ENCODE assay signal across 8 cellular contexts in genomic region chr5:80141681-80142080, GRCh38.
DNase-seq lines count a peak whose midpoint lies in the region; ATAC-seq and TF ChIP-seq lines count a peak whose summit lies in the region.

No MANE protein-coding gene starts in this region.

- WGBS in adrenal gland, 4 donors = 29 to 43% (median 33%) methylated on average over 3 of the region's 3 CpGs

- no peaks in the 10 kb centered on the region for H3K27me3 ChIP-seq in adrenal gland
- no peaks in the 10 kb centered on the region for H3K27me3 ChIP-seq in lower lobe of right lung (ENCODE audit: low read depth)
- no peaks in the 10 kb centered on the region for H3K27me3 ChIP-seq in H7 (ENCODE audit: control insufficient read depth, insufficient read depth, low read length)

- H3K27me3 Mint-ChIP-seq in activated CD4-positive, alpha-beta T cell treated with anti-CD3 and anti-CD28 coated beads, Interleukin-2, amount 10 ng/mL, durations not matched to agents 24 days and 14 days = no peaks in the 10 kb centered on the region

- H3K36me3 ChIP-seq in adrenal gland (replicated peaks in 1 of 2) (peaks cover 0 to 29% of the 10 kb centered on the region in 2 donors), lower lobe of right lung (peaks cover 28% of the 10 kb centered on the region), H7 (replicated peaks; ENCODE audit: control insufficient read depth, insufficient read depth, low read length) (peaks cover 5% of the 10 kb centered on the region)

- H3K27ac ChIP-seq in adrenal gland (peak overlapping the region; percentile 59 to 94 (median 88)), lower lobe of right lung (peak overlapping the region; percentile 83), temporal lobe (ENCODE audit: low read depth, low read length) (peak overlapping the region; percentile 20)

- peaks cover 39% of the 10 kb centered on the region for H3K36me3 Mint-ChIP-seq in activated CD4-positive, alpha-beta T cell treated with anti-CD3 and anti-CD28 coated beads, Interleukin-2, amount 10 ng/mL, durations not matched to agents 24 days and 14 days (ENCODE audit: low read depth)

- ATAC-seq in lower lobe of right lung = peak; percentile 60 to 62
- no peak for ATAC-seq in GM18519 (IDR thresholded peaks at IDR 0.05; ENCODE audit: low FRiP score, unreplicated experiment)

- no peak for TF ChIP-seq CTCF in adrenal gland (IDR thresholded peaks at IDR 0.05)
- no peak for TF ChIP-seq CTCF in lower lobe of right lung (IDR thresholded peaks at IDR 0.05)

- H3K4me1 ChIP-seq in adrenal gland (replicated peaks in 1 of 2) = peaks cover 21 to 33% of the 10 kb centered on the region in 2 donors
- peaks cover 43% of the 10 kb centered on the region for H3K4me1 ChIP-seq in lower lobe of right lung

- no peak for TF ChIP-seq POLR2A in adrenal gland (IDR thresholded peaks at IDR 0.05)

- intact Hi-C loops in activated CD4-positive, alpha-beta T cell treated with anti-CD3 and anti-CD28 coated beads, Interleukin-2, amount 10 ng/mL, durations not matched to agents 24 days and 14 days (cut with micrococcal nuclease) = no loop called here
- intact Hi-C loops in adrenal gland (cut with DNase I) (no loop called here), lower lobe of right lung (cut with DNase I) (no loop called here)

- peak overlapping the region; percentile 84 for H3K27ac Mint-ChIP-seq in activated CD4-positive, alpha-beta T cell treated with anti-CD3 and anti-CD28 coated beads, Interleukin-2, amount 10 ng/mL, durations not matched to agents 24 days and 14 days

- peaks cover 47% of the 10 kb centered on the region for H3K4me1 Mint-ChIP-seq in activated CD4-positive, alpha-beta T cell treated with anti-CD3 and anti-CD28 coated beads, Interleukin-2, amount 10 ng/mL, durations not matched to agents 24 days and 14 days

- H3K9me3 ChIP-seq in adrenal gland (replicated peaks in 1 of 3) (no peaks in the 10 kb centered on the region), lower lobe of right lung (no peaks in the 10 kb centered on the region)

- H3K4me3 ChIP-seq in adrenal gland = no peak overlapping the region
- no peak overlapping the region for H3K4me3 ChIP-seq in lower lobe of right lung
- H3K4me3 ChIP-seq in H7 (ENCODE audit: insufficient read depth, low read depth, low read length) = no peak overlapping the region

- no peak for DNase-seq in activated CD4-positive, alpha-beta T cell treated with anti-CD3 and anti-CD28 coated beads, Interleukin-2, amount 10 ng/mL, durations not matched to agents 24 days and 14 days
- no peak for DNase-seq in activated CD4-positive, alpha-beta T cell treated with anti-CD3 and anti-CD28 coated beads, Interleukin-2, amount 50 U/mL, for 48 hours
- DNase-seq in adrenal gland (no peak), lower lobe of right lung (no peak), H7 (no peak), NCI-H1417 (lab: John Stamatoyannopoulos, UW) (no peak)

- H3K4me3 Mint-ChIP-seq in activated CD4-positive, alpha-beta T cell treated with anti-CD3 and anti-CD28 coated beads, Interleukin-2, amount 10 ng/mL, durations not matched to agents 24 days and 14 days = no peak overlapping the region

- no peaks in the 10 kb centered on the region for H3K9me3 Mint-ChIP-seq in activated CD4-positive, alpha-beta T cell treated with anti-CD3 and anti-CD28 coated beads, Interleukin-2, amount 10 ng/mL, durations not matched to agents 24 days and 14 days

Comparison
In these comparisons a context has a peak if more than half of its experiments do, and no peak if none do; other contexts are left out.
1. H3K27ac ChIP-seq: peak in every context shown above with its lines; median percentile 88 in adrenal gland; 83 in lower lobe of right lung; 20 in temporal lobe.